8 cellular contexts compared by ENCODE assay signal in the genomic region with DNA sequence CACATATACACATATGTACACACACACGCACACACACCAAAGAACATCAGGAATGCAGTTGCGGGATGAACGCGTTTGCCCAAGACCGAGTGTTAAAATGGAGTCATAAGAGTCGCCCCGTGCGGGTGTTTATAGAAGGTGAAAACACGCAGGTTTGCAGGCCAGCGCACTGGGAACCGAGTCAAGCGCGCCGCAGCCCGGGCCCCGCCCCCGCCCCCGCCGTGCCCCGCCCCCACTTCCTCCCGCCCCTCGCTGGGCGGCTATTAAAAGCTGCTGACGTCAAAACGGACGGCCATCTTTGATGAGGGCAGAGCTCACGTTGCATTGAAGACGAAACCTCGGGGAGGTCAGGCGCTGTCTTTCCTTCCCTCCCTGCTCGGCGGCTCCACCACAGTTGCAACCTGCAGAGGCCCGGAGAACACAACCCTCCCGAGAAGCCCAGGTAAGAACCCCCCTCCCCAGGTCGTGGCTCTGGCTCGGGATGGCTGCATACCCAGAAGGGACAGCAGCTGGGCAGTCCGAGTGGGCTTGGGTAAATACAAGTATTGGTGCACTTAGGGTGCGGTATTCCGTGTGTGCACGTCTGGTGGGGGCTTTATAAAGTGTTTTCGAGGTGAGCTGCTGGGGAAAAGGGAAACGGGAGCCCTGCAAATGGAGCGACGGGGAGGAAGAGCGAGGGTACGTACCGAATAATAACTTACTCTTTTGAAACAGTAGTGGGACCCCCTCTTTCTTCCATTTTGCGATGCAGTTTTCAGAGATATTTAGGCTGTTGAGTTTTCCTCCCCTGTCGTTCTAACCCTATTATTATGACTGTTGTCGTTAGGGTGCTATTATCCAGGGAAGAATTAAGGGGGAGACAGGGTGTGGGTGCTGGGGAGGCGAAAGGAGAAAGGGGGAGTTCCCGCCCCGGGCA. TPM values are rescaled to one million over a fixed set of nuclear protein-coding genes. Genes with fewer than 3 reads are reported as not detected.
DNase-seq lines count a peak whose midpoint lies in the region; ATAC-seq, FAIRE-seq and TF ChIP-seq lines count a peak whose summit lies in the region.

A gene (plus strand): TSS at position 295 of the 916 bp plus-strand sequence. CDS start 56,662 bp downstream, outside the sequence.

- H3K4me1 ChIP-seq in BLaER1 = no peaks in the 10 kb centered on the region
- H3K4me1 ChIP-seq in HUES6 (ENCODE audit: control insufficient read depth, insufficient read depth, low read length) = peaks cover 3% of the 10 kb centered on the region; the same call in 1 of the 2 replicates
- H3K4me1 ChIP-seq in NT2/D1 (ENCODE audit: insufficient read depth, insufficient read length) = no peaks in the 10 kb centered on the region
- peaks cover 17% of the 10 kb centered on the region for H3K4me1 ChIP-seq in adipocyte (ENCODE audit: control insufficient read depth, insufficient read depth, low read length)
- H3K4me1 ChIP-seq in heart left ventricle = peaks cover 0 to 23% (median 0%) of the 10 kb centered on the region in 12 donors
- peaks cover 0 to 6% (median 0%) of the 10 kb centered on the region in 3 donors for H3K4me1 ChIP-seq in pancreas

- 1 to 2% (median 1%) methylated on average over 26 to 53 of the region's 53 CpGs for WGBS in heart left ventricle, 4 donors
- WGBS in pancreas, 2 donors = 1 to 2% methylated on average over 52 to 53 of the region's 53 CpGs

- H3K9ac ChIP-seq in BLaER1 (no peak within 1 kb of the TSS), HUES6 (ENCODE audit: low read length) (peak within 1 kb of the TSS; percentile 81), NT2/D1 (ENCODE audit: insufficient read length, low read depth) (peak within 1 kb of the TSS; percentile 36), adipocyte (ENCODE audit: low read length) (peak within 1 kb of the TSS; percentile 65)

- no peak within 1 kb of the TSS for H3K4me3 ChIP-seq in BLaER1
- peak within 1 kb of the TSS; percentile 88 for H3K4me3 ChIP-seq in HUES6 (ENCODE audit: low read depth, low read length)
- peak within 1 kb of the TSS; percentile 46 for H3K4me3 ChIP-seq in NT2/D1 (ENCODE audit: insufficient read length, low read depth)
- H3K4me3 ChIP-seq in adipocyte (ENCODE audit: low read length) = peak within 1 kb of the TSS; percentile 78
- H3K4me3 ChIP-seq in heart left ventricle = peak within 1 kb of the TSS in 7 of 12 donors; percentile 2 to 48 (median 27)
- peak within 1 kb of the TSS in 1 of 4 donors; percentile 31 for H3K4me3 ChIP-seq in pancreas

- H3K9me3 ChIP-seq in BLaER1 (no peaks in the 10 kb centered on the region), HUES6 (ENCODE audit: control insufficient read depth, insufficient read depth, low read depth, low read length) (no peaks in the 10 kb centered on the region), NT2/D1 (ENCODE audit: insufficient read depth, low read length) (no peaks in the 10 kb centered on the region), adipocyte (ENCODE audit: control insufficient read depth, low read length) (no peaks in the 10 kb centered on the region), heart left ventricle (no peaks in the 10 kb centered on the region), pancreas (no peaks in the 10 kb centered on the region)

- ATAC-seq in heart left ventricle (peak in 3 of 4 donors; percentile 34 to 48 (median 36)), pancreas (peak; percentile 49 to 76 (median 66)), GM19328 (IDR thresholded peaks at IDR 0.05; ENCODE audit: unreplicated experiment) (no peak), GM18870 (IDR thresholded peaks at IDR 0.05; ENCODE audit: unreplicated experiment) (no peak)

- H3K27ac ChIP-seq in BLaER1 (no peak within 1 kb of the TSS), HUES6 (ENCODE audit: low read depth, low read length) (peak within 1 kb of the TSS; percentile 51; the same call in 1 of the 2 replicates), heart left ventricle (peak within 1 kb of the TSS in 1 of 12 donors; percentile 16), pancreas (peak within 1 kb of the TSS in 3 of 4 donors; percentile 22 to 47 (median 46))

- H3K27me3 ChIP-seq in BLaER1 (no peaks in the 10 kb centered on the region), HUES6 (ENCODE audit: control insufficient read depth, insufficient read depth, low read length) (peaks cover 28% of the 10 kb centered on the region), NT2/D1 (ENCODE audit: insufficient read depth, insufficient read length) (peaks cover 35% of the 10 kb centered on the region), adipocyte (replicated peaks; ENCODE audit: control insufficient read depth, insufficient read depth, low read length) (peaks cover 2% of the 10 kb centered on the region), heart left ventricle (peaks cover 5 to 70% (median 30%) of the 10 kb centered on the region in 9 donors), pancreas (peaks cover 0 to 23% (median 4%) of the 10 kb centered on the region in 4 donors)

- H3K4me2 ChIP-seq in BLaER1 = peak within 1 kb of the TSS; percentile 17; the same call in 1 of the 2 replicates

- TF ChIP-seq CTCF in heart left ventricle (IDR thresholded peaks at IDR 0.05) = no peak
- TF ChIP-seq CTCF in pancreas (IDR thresholded peaks at IDR 0.05) = no peak

- intact Hi-C loops in heart left ventricle (cut with DNase I) = no loop called here
- intact Hi-C loops in pancreas (cut with DNase I) = no loop called here

- no peaks in the 10 kb centered on the region for H4K20me1 ChIP-seq in BLaER1

- H3K36me3 ChIP-seq in BLaER1 (no peaks in the 10 kb centered on the region), HUES6 (ENCODE audit: control insufficient read depth, insufficient read depth, low read length) (no peaks in the 10 kb centered on the region), NT2/D1 (ENCODE audit: insufficient read depth, insufficient read length, low read length) (no peaks in the 10 kb centered on the region), adipocyte (ENCODE audit: control insufficient read depth, insufficient read depth, low read length, severe bottlenecking) (no peaks in the 10 kb centered on the region), heart left ventricle (no peaks in the 10 kb centered on the region), pancreas (no peaks in the 10 kb centered on the region)

- TF ChIP-seq POLR2A in heart left ventricle (IDR thresholded peaks at IDR 0.05) = no peak

- no peak for FAIRE-seq in pancreas (lab: Jason Lieb, UNC)

- DNase-seq in NT2/D1 (ENCODE audit: low read depth, low spot score) = peak; percentile 88
- peak; percentile 89 for DNase-seq in adipocyte (ENCODE audit: low read depth)
- peak in 2 of 5 donors; percentile 9 to 54 for DNase-seq in heart left ventricle
- DNase-seq in pancreas = peak; percentile 12 to 68 (median 49)

RNA-seq across cellular contexts. Expression of the gene that starts here (rescaled TPM):
- under 1 TPM in 4 of 9 donors, not detected in 5; 0.13 to 0.91 (median 0.70) TPM for total RNA-seq in heart left ventricle
- polyA plus RNA-seq in heart left ventricle = under 1 TPM; 0.10 to 0.15 TPM
- 1 to 10 TPM in 5 of 6 donors, under 1 TPM in 1; 0.95 to 8.4 (median 2.9) TPM for total RNA-seq in pancreas
- polyA plus RNA-seq in pancreas = 10 to 100 TPM in 1 of 2 donors, 1 to 10 TPM in 1; 8.6 to 50.3 TPM

Comparison
In these comparisons a context has a peak if more than half of its experiments do, and no peak if none do; other contexts are left out.
1. RNA of the gene that starts here (polyA plus RNA-seq): 8.6 to 50.3 TPM in pancreas; 0.10 to 0.15 TPM in heart left ventricle; every median in the first group is over 4 times any median in the second.
2. Peak in ATAC-seq and H3K4me3 ChIP-seq in heart left ventricle; RNA of the gene not detected or under 1 TPM.
3. ATAC-seq: peak in pancreas (4 of 4); none in GM19328 (single experiment) and GM18870 (single experiment).